In genomic region chr20:25508083-25508770, GRCh38 we compare ENCODE assay signal across 1 cellular context.
A peak's percentile ranks its signal among the peaks of the same experiment; 100 is the strongest.
TF ChIP-seq lines count a peak whose summit lies in the region.

No MANE protein-coding gene starts in this region.

TF ChIP-seq in HepG2, 621 proteins besides CTCF, POLR2A, EP300 and RAD21 (continued from another document and continues in another):
- peak; percentile 98 for TF ChIP-seq HNF1B (CRISPR knock-in tag; IDR thresholded peaks at IDR 0.05)
- TF ChIP-seq PHF21A (CRISPR knock-in tag; IDR thresholded peaks at IDR 0.05): peak; percentile 100
- no peak for TF ChIP-seq KMT2B (CRISPR knock-in tag; IDR thresholded peaks at IDR 0.05)
- TF ChIP-seq THAP7 (CRISPR knock-in tag; IDR thresholded peaks at IDR 0.05): peak; percentile 81; the same call in 1 of the 2 replicates
- peak; percentile 96 for TF ChIP-seq NR2F2 (IDR thresholded peaks at IDR 0.05; ENCODE audit: borderline replicate concordance, low read depth)
- TF ChIP-seq ELF1 (CRISPR knock-in tag; IDR thresholded peaks at IDR 0.05): peak; percentile 68
- peak; percentile 97 for TF ChIP-seq ZBTB25 (CRISPR knock-in tag; IDR thresholded peaks at IDR 0.05)
- peak; percentile 96 for TF ChIP-seq JUN (CRISPR knock-in tag; IDR thresholded peaks at IDR 0.05)
- TF ChIP-seq ZNF3 (CRISPR knock-in tag; IDR thresholded peaks at IDR 0.05): peak; percentile 89
- TF ChIP-seq MEF2D (CRISPR knock-in tag; IDR thresholded peaks at IDR 0.05): peak; percentile 95; the same call in 1 of the 2 replicates
- TF ChIP-seq ZFP82 (CRISPR knock-in tag; IDR thresholded peaks at IDR 0.05; ENCODE audit: borderline replicate concordance): no peak
- TF ChIP-seq, protein P1, sequence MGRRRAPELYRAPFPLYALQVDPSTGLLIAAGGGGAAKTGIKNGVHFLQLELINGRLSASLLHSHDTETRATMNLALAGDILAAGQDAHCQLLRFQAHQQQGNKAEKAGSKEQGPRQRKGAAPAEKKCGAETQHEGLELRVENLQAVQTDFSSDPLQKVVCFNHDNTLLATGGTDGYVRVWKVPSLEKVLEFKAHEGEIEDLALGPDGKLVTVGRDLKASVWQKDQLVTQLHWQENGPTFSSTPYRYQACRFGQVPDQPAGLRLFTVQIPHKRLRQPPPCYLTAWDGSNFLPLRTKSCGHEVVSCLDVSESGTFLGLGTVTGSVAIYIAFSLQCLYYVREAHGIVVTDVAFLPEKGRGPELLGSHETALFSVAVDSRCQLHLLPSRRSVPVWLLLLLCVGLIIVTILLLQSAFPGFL (CRISPR knock-in tag; IDR thresholded peaks at IDR 0.05): no peak
- TF ChIP-seq THYN1 (CRISPR knock-in tag; IDR thresholded peaks at IDR 0.05; ENCODE audit: borderline replicate concordance, low read depth): no peak
- TF ChIP-seq, protein P2, sequence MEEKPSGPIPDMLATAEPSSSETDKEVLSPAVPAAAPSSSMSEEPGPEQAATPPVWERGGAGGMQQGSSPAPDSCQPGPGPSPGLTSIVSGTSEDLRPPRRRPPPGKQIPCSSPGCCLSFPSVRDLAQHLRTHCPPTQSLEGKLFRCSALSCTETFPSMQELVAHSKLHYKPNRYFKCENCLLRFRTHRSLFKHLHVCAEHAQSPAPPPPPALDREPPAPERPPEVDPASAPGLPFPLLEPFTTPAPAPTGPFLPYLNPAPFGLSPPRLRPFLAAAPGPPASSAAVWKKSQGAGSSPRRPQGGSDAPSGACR (CRISPR knock-in tag; IDR thresholded peaks at IDR 0.05): peak; percentile 100
- TF ChIP-seq U2AF1 (optimal IDR thresholded peaks at IDR 0.05; ENCODE audit: low read depth, low read length): peak; percentile 21
- peak; percentile 79; the same call in 1 of the 2 replicates for TF ChIP-seq ZBTB26 (CRISPR knock-in tag; IDR thresholded peaks at IDR 0.05; ENCODE audit: borderline replicate concordance)
- no peak for TF ChIP-seq AKNA (CRISPR knock-in tag; IDR thresholded peaks at IDR 0.05; ENCODE audit: borderline replicate concordance)
- peak; percentile 97 for TF ChIP-seq PHF5A (CRISPR knock-in tag; IDR thresholded peaks at IDR 0.05; ENCODE audit: low read depth, unreplicated experiment)
- peak; percentile 89 for TF ChIP-seq TFDP2 (CRISPR knock-in tag; IDR thresholded peaks at IDR 0.05)
- TF ChIP-seq ZNF136 (CRISPR knock-in tag; IDR thresholded peaks at IDR 0.05; ENCODE audit: low read depth): peak; percentile 99; the same call in 1 of the 2 replicates
- TF ChIP-seq HOXA9 (CRISPR knock-in tag; IDR thresholded peaks at IDR 0.05; ENCODE audit: borderline replicate concordance): no peak
- no peak for TF ChIP-seq ZNF713 (CRISPR knock-in tag; IDR thresholded peaks at IDR 0.05)
- TF ChIP-seq ISX (CRISPR knock-in tag; conservative IDR thresholded peaks at IDR 0.05): no peak
- peak; percentile 97 for TF ChIP-seq ZBTB43 (CRISPR knock-in tag; conservative IDR thresholded peaks at IDR 0.05)
- TF ChIP-seq, protein P3, sequence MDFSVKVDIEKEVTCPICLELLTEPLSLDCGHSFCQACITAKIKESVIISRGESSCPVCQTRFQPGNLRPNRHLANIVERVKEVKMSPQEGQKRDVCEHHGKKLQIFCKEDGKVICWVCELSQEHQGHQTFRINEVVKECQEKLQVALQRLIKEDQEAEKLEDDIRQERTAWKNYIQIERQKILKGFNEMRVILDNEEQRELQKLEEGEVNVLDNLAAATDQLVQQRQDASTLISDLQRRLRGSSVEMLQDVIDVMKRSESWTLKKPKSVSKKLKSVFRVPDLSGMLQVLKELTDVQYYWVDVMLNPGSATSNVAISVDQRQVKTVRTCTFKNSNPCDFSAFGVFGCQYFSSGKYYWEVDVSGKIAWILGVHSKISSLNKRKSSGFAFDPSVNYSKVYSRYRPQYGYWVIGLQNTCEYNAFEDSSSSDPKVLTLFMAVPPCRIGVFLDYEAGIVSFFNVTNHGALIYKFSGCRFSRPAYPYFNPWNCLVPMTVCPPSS (IDR thresholded peaks at IDR 0.05): no peak
- TF ChIP-seq ZNF547 (CRISPR knock-in tag; IDR thresholded peaks at IDR 0.05): peak; percentile 82; the same call in 1 of the 2 replicates
- peak; percentile 96 for TF ChIP-seq KLF11 (CRISPR knock-in tag; IDR thresholded peaks at IDR 0.05)
- TF ChIP-seq, protein P4, sequence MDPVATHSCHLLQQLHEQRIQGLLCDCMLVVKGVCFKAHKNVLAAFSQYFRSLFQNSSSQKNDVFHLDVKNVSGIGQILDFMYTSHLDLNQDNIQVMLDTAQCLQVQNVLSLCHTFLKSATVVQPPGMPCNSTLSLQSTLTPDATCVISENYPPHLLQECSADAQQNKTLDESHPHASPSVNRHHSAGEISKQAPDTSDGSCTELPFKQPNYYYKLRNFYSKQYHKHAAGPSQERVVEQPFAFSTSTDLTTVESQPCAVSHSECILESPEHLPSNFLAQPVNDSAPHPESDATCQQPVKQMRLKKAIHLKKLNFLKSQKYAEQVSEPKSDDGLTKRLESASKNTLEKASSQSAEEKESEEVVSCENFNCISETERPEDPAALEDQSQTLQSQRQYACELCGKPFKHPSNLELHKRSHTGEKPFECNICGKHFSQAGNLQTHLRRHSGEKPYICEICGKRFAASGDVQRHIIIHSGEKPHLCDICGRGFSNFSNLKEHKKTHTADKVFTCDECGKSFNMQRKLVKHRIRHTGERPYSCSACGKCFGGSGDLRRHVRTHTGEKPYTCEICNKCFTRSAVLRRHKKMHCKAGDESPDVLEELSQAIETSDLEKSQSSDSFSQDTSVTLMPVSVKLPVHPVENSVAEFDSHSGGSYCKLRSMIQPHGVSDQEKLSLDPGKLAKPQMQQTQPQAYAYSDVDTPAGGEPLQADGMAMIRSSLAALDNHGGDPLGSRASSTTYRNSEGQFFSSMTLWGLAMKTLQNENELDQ (CRISPR knock-in tag; IDR thresholded peaks at IDR 0.05; ENCODE audit: borderline replicate concordance): peak; percentile 33; the same call in 1 of the 2 replicates
- 0 out of 2 replicates have a peak, but pooled peaks have one; percentile 13 for TF ChIP-seq ZNF354B (CRISPR knock-in tag; IDR thresholded peaks at IDR 0.05)
- TF ChIP-seq ZBTB7A (CRISPR knock-in tag; IDR thresholded peaks at IDR 0.05): no peak
- peak; percentile 85 for TF ChIP-seq HHEX (CRISPR knock-in tag; IDR thresholded peaks at IDR 0.05)
- TF ChIP-seq ZNF251 (CRISPR knock-in tag; IDR thresholded peaks at IDR 0.05): 0 out of 2 replicates have a peak, but pooled peaks have one; percentile 83
- TF ChIP-seq, protein P5, sequence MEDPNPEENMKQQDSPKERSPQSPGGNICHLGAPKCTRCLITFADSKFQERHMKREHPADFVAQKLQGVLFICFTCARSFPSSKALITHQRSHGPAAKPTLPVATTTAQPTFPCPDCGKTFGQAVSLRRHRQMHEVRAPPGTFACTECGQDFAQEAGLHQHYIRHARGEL (CRISPR knock-in tag; IDR thresholded peaks at IDR 0.05): peak; percentile 54; the same call in 1 of the 2 replicates
- peak; percentile 86 for TF ChIP-seq ZEB1 (IDR thresholded peaks at IDR 0.05; ENCODE audit: insufficient replicate concordance, low read depth)
- no peak for TF ChIP-seq ZNF33A (CRISPR knock-in tag; IDR thresholded peaks at IDR 0.05; ENCODE audit: borderline replicate concordance)
- peak; percentile 100 for TF ChIP-seq ASH2L (IDR thresholded peaks at IDR 0.05; ENCODE audit: insufficient read length, low read depth, low read length)
